ENCODE assay signal across 29 cellular contexts in the genomic region with DNA sequence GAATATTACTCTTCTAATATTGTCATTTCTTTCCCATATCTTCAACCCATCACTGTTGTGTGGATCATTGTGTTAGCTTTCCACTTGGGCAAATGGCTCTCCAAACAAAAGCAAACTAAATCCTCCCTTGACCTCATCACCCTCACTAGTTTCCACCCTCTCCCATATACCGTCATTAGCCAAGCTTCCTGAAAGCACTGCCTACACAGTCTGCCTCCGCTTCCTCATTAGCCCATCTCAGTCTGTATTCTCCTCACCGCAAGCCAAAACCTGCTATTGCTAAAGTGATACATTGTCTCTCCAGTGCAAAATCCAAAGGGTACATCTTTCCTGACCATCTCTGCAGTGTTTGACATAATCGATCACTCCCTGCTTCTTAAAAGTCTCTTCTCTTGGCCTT.
"Had no signal": no experiment of that assay in that cellular context is flagged by ENCODE, and none has a peak within 500 bp of the region (broad histone marks: within the 10 kb centered on the region; RNA-seq: fewer than 3 reads in every experiment).

No MANE protein-coding gene starts in this region.

- H3K27ac ChIP-seq: esophagus muscularis mucosa, foreskin keratinocyte, gastroesophageal sphincter, heart left ventricle, hepatocyte, left lung, neural progenitor cell, parathyroid adenoma, prostate gland, right atrium auricular region, suprapubic skin, transverse colon, vagina had no signal

- H3K36me3 ChIP-seq: esophagus muscularis mucosa, gastroesophageal sphincter, heart left ventricle, left lung, neural progenitor cell, prostate gland, right atrium auricular region, suprapubic skin, transverse colon, vagina had no signal

- DNase-seq: dermis blood vessel endothelial cell; effector memory CD4-positive, alpha-beta T cell; foreskin keratinocyte; heart left ventricle; kidney; left cardiac atrium; left lung; mammary epithelial cell; mesendoderm; midbrain; naive thymus-derived CD4-positive, alpha-beta T cell; stimulated activated CD4-positive, alpha-beta T cell treated with anti-CD3 and anti-CD28 coated beads, Interleukin-12 subunit alpha, Interleukin-12 subunit beta, amount 100 ng/mL, for 4 hours; stimulated activated CD4-positive, alpha-beta T cell treated with anti-CD3 and anti-CD28 coated beads, Interleukin-1b, Interleukin-23, amount 100 ng/mL, for 48 hours; stimulated activated CD4-positive, alpha-beta T cell treated with anti-CD3 and anti-CD28 coated beads, Interleukin-4, amount 100 ng/mL, for 1 hour; stimulated activated CD8-positive, alpha-beta memory T cell treated with anti-CD3 and anti-CD28 coated beads, Interleukin-4, amount 100 ng/mL, for 48 hours; stimulated activated naive CD4-positive, alpha-beta T cell; stimulated activated naive CD8-positive, alpha-beta T cell treated with anti-CD3 and anti-CD28 coated beads, Interleukin-15, amount 100 ng/mL, for 72 hours; transverse colon had no signal

- H3K4me1 ChIP-seq: esophagus muscularis mucosa, foreskin keratinocyte, gastroesophageal sphincter, heart left ventricle, left lung, parathyroid adenoma, prostate gland, right atrium auricular region, suprapubic skin, transverse colon had no signal

- ATAC-seq: foreskin keratinocyte; gastroesophageal sphincter; heart left ventricle; left cardiac atrium; left lung; naive thymus-derived CD4-positive, alpha-beta T cell; sciatic nerve; stimulated activated naive CD8-positive, alpha-beta T cell treated with anti-CD3 and anti-CD28 coated beads, Interleukin-15, amount 100 ng/mL, for 72 hours had no signal

- H3K27me3 ChIP-seq: esophagus muscularis mucosa, gastroesophageal sphincter, heart left ventricle, hepatocyte, left lung, neural progenitor cell, right atrium auricular region, suprapubic skin, transverse colon, vagina had no signal

- H3K4me3 ChIP-seq: esophagus muscularis mucosa, gastroesophageal sphincter, heart left ventricle, hepatocyte, left lung, neural progenitor cell, prostate gland, right atrium auricular region, smooth muscle cell, suprapubic skin, transverse colon, vagina had no signal

- H3K9me3 ChIP-seq: heart left ventricle, prostate gland, suprapubic skin, transverse colon, vagina had no signal
